In the genomic region with DNA sequence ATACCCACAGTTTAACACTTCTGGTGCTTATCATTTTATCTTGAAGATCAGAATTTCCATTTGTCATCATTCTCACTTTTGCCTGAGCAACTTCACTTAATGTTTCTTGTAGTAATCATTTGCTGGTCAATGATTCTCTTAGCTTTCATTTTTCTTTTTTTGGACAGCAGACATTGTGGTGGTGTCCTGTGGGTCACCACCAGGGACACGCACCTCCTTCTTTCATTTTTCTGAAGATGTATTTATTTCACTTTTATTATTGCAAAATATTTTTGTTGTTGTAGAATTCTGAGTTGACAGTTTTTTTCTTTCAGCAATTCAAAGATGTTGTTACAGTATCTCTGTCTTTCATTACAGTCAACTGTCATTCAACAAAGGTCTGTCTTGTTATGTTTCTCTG, we compare ENCODE assay signal across 23 cellular contexts.
DNase-seq lines count a peak whose midpoint lies in the region; ATAC-seq and TF ChIP-seq lines count a peak whose summit lies in the region.
"Had no signal": no experiment of that assay in that cellular context is flagged by ENCODE, and none has a peak within 500 bp of the region (broad histone marks: within the 10 kb centered on the region; RNA-seq: fewer than 3 reads in every experiment).

No MANE protein-coding gene starts in this region.

- peaks cover 4% of the 10 kb centered on the region for H3K9me3 Mint-ChIP-seq in activated CD4-positive, alpha-beta T cell treated with anti-CD3 and anti-CD28 coated beads, Interleukin-2, amount 10 ng/mL, durations not matched to agents 7 days and 5 days
- H3K9me3 Mint-ChIP-seq in endothelial cell (ENCODE audit: unreplicated experiment): no peaks in the 10 kb centered on the region
- H3K9me3 Mint-ChIP-seq in type B pancreatic cell: no peaks in the 10 kb centered on the region
- H3K9me3 Mint-ChIP-seq: CD4-positive, alpha-beta T cell; CD8-positive, alpha-beta memory T cell; GM23338 had no signal

- no peak overlapping the region for H3K27ac Mint-ChIP-seq in activated CD4-positive, alpha-beta T cell treated with anti-CD3 and anti-CD28 coated beads, Interleukin-2, amount 10 ng/mL, durations not matched to agents 7 days and 5 days
- no peak overlapping the region for H3K27ac Mint-ChIP-seq in endothelial cell (ENCODE audit: unreplicated experiment)
- no peak overlapping the region for H3K27ac Mint-ChIP-seq in type B pancreatic cell
- H3K27ac Mint-ChIP-seq: CD4-positive, alpha-beta T cell; GM23338 had no signal

- H3K9me3 ChIP-seq in mammary epithelial cell (replicated peaks; ENCODE audit: insufficient read depth, low read length): no peaks in the 10 kb centered on the region
- H3K9me3 ChIP-seq: A549, BE2C had no signal

- DNase-seq in activated CD4-positive, alpha-beta T cell treated with anti-CD3 and anti-CD28 coated beads, Interleukin-2, amount 10 ng/mL, durations not matched to agents 7 days and 5 days: peak; percentile 3
- no peak for DNase-seq in activated CD4-positive, alpha-beta T cell treated with anti-CD3 and anti-CD28 coated beads, Interleukin-2, amount 50 U/mL, for 1 hour
- DNase-seq in cardiac fibroblast (ENCODE audit: low read depth in 2 of 2) (no peak), endothelial cell (ENCODE audit: low spot score) (no peak), type B pancreatic cell (ENCODE audit: extremely low spot score, unreplicated experiment) (no peak), NCI-H524 treated with DMSO at 0.1 percent for 48 hours (lab: John Stamatoyannopoulos, UW) (no peak), mammary epithelial cell (no peak)
- DNase-seq: 8988T; ACHN; AML-193; BE2C; CD4-positive, alpha-beta T cell; CD8-positive, alpha-beta memory T cell; DMS 273 treated with DMSO at 0.1 percent for 48 hours; DMS53; DMS79 treated with DMSO at 0.1 percent for 48 hours; GF-D8; HCEC 1CT had no signal

- H3K4me2 ChIP-seq in mammary epithelial cell (ENCODE audit: insufficient read depth, low read depth, low read length): no peak overlapping the region
- H3K4me2 ChIP-seq: A549; BLaER1 treated with 17β-estradiol and CSF1 and Interleukin-3, amounts not matched to agents 10 nM and 100 nM; GM23338 had no signal

- no peak overlapping the region for H2AFZ ChIP-seq in mammary epithelial cell (ENCODE audit: low read depth, low read length)
- H2AFZ ChIP-seq: GM23338 had no signal

- CTCF ChIA-PET in activated CD4-positive, alpha-beta T cell treated with anti-CD3 and anti-CD28 coated beads, Interleukin-2, amount 10 ng/mL, durations not matched to agents 7 days and 5 days (lab: Charles Lee): interaction anchor here (0.6 kb wide), 1 partner anchor 220 kb away, joined by 3 read pairs; no protein-coding TSS in a partner anchor
- CTCF ChIA-PET in mammary epithelial cell (lab: Charles Lee; ENCODE audit: low non-redundant PET): no interaction called here

- no peak overlapping the region for H3K4me3 ChIP-seq in cardiac fibroblast (replicated peaks in 1 of 2; ENCODE audit: low read depth in 2 of 2, low read length in 2 of 2)
- H3K4me3 ChIP-seq in mammary epithelial cell (replicated peaks in 1 of 3; ENCODE audit: insufficient read depth in 1 of 3, low read depth in 2 of 3, low read length in 3 of 3): no peak overlapping the region
- H3K4me3 ChIP-seq: A549; BLaER1 treated with 17β-estradiol and CSF1 and Interleukin-3, amounts not matched to agents 10 nM and 100 nM; GM23338 had no signal

- WGBS in mammary epithelial cell (ENCODE audit: low coverage, missing lambda C conversion rate): 96% methylated on average over 1 of the region's 1 CpG

- H3K27ac ChIP-seq in mammary epithelial cell (ENCODE audit: insufficient read depth, low read depth, low read length): no peak overlapping the region
- H3K27ac ChIP-seq: A549; BLaER1 treated with 17β-estradiol and CSF1 and Interleukin-3, amounts not matched to agents 10 nM and 100 nM had no signal

- TF ChIP-seq CTCF in cardiac fibroblast (IDR thresholded peaks at IDR 0.05; ENCODE audit: low read depth, low read length) (peak; percentile 2), endothelial cell (IDR thresholded peaks at IDR 0.05; ENCODE audit: unreplicated experiment) (peak; percentile 23), type B pancreatic cell (conservative IDR thresholded peaks at IDR 0.05) (peak; percentile 56), mammary epithelial cell (conservative IDR thresholded peaks at IDR 0.05 in 1 of 2, IDR thresholded peaks at IDR 0.05 in 1 of 2; ENCODE audit: extremely low read depth in 1 of 2, insufficient read depth in 1 of 2, low read depth in 1 of 2, low read length in 2 of 2) (no peak)

- intact Hi-C loops in mammary epithelial cell (cut with micrococcal nuclease): no loop called here

- no TSS peak for BruUV-seq in mammary epithelial cell (replicated peaks; lab: Mats Ljungman, UMichigan)

- dilution Hi-C loops in mammary epithelial cell (cut with HindIII; ENCODE audit: low sequenced_read_pairs): no loop called here

- peaks cover 2% of the 10 kb centered on the region for H3K4me1 ChIP-seq in mammary epithelial cell (ENCODE audit: insufficient read depth, low read length)
- H3K4me1 ChIP-seq: A549, BE2C had no signal

- POLR2A ChIA-PET in activated CD4-positive, alpha-beta T cell treated with anti-CD3 and anti-CD28 coated beads, Interleukin-2, amount 10 ng/mL, durations not matched to agents 7 days and 5 days (lab: Charles Lee): no interaction called here

- H3K9ac ChIP-seq in mammary epithelial cell (ENCODE audit: insufficient read depth, low read length): no peak overlapping the region
- H3K9ac ChIP-seq: BLaER1 treated with 17β-estradiol and CSF1 and Interleukin-3, amounts not matched to agents 10 nM and 100 nM had no signal

- in situ Hi-C loops in mammary epithelial cell (cut with MboI; ENCODE audit: low sequenced_read_pairs in 2 of 2): no loop called here

- no peak for ATAC-seq in GM21576 (IDR thresholded peaks at IDR 0.05; ENCODE audit: unreplicated experiment)
- ATAC-seq: A549, GM23338 had no signal

- H4K20me1 ChIP-seq in mammary epithelial cell (ENCODE audit: insufficient read depth, low read length): no peaks in the 10 kb centered on the region
- H4K20me1 ChIP-seq: BLaER1 treated with 17β-estradiol and CSF1 and Interleukin-3, amounts not matched to agents 10 nM and 100 nM had no signal

- H3K36me3 ChIP-seq in mammary epithelial cell (ENCODE audit: insufficient read depth, low read length): no peaks in the 10 kb centered on the region
- H3K36me3 ChIP-seq: BE2C; BLaER1 treated with 17β-estradiol and CSF1 and Interleukin-3, amounts not matched to agents 10 nM and 100 nM had no signal

- no peaks in the 10 kb centered on the region for H3K79me2 ChIP-seq in mammary epithelial cell (ENCODE audit: insufficient read depth, low read length)

- H3K4me3 Mint-ChIP-seq in activated CD4-positive, alpha-beta T cell treated with anti-CD3 and anti-CD28 coated beads, Interleukin-2, amount 10 ng/mL, durations not matched to agents 7 days and 5 days: no peak overlapping the region
- no peak overlapping the region for H3K4me3 Mint-ChIP-seq in endothelial cell (ENCODE audit: unreplicated experiment)
- H3K4me3 Mint-ChIP-seq in type B pancreatic cell: no peak overlapping the region
- H3K4me3 Mint-ChIP-seq: CD14-positive monocyte; CD4-positive, alpha-beta T cell; GM23338 had no signal

- peaks cover 33% of the 10 kb centered on the region for H3K4me1 Mint-ChIP-seq in activated CD4-positive, alpha-beta T cell treated with anti-CD3 and anti-CD28 coated beads, Interleukin-2, amount 10 ng/mL, durations not matched to agents 7 days and 5 days
- peaks cover 19% of the 10 kb centered on the region for H3K4me1 Mint-ChIP-seq in endothelial cell (ENCODE audit: unreplicated experiment)
- peaks cover 6% of the 10 kb centered on the region for H3K4me1 Mint-ChIP-seq in type B pancreatic cell (ENCODE audit: unreplicated experiment)
- H3K4me1 Mint-ChIP-seq: CD14-positive monocyte had no signal

- H3K36me3 Mint-ChIP-seq in activated CD4-positive, alpha-beta T cell treated with anti-CD3 and anti-CD28 coated beads, Interleukin-2, amount 10 ng/mL, durations not matched to agents 7 days and 5 days (ENCODE audit: low read depth): peaks cover 5% of the 10 kb centered on the region
- no peaks in the 10 kb centered on the region for H3K36me3 Mint-ChIP-seq in endothelial cell (ENCODE audit: low read depth, unreplicated experiment)
- H3K36me3 Mint-ChIP-seq in type B pancreatic cell: no peaks in the 10 kb centered on the region
- H3K36me3 Mint-ChIP-seq: CD14-positive monocyte had no signal

- no peaks in the 10 kb centered on the region for H3K27me3 ChIP-seq in mammary epithelial cell (ENCODE audit: insufficient read depth, low read length)
- H3K27me3 ChIP-seq: BE2C; BLaER1 treated with 17β-estradiol and CSF1 and Interleukin-3, amounts not matched to agents 10 nM and 100 nM had no signal

- H3K27me3 Mint-ChIP-seq in activated CD4-positive, alpha-beta T cell treated with anti-CD3 and anti-CD28 coated beads, Interleukin-2, amount 10 ng/mL, durations not matched to agents 7 days and 5 days: peaks cover 27% of the 10 kb centered on the region
- peaks cover 3% of the 10 kb centered on the region for H3K27me3 Mint-ChIP-seq in endothelial cell (ENCODE audit: unreplicated experiment)
- peaks cover 13% of the 10 kb centered on the region for H3K27me3 Mint-ChIP-seq in type B pancreatic cell

Comparison
In these comparisons a context has a peak if more than half of its experiments do, and no peak if none do; other contexts are left out.
1. CTCF ChIP-seq: peak in cardiac fibroblast (single experiment), endothelial cell (single experiment) and type B pancreatic cell (single experiment); none in mammary epithelial cell (0 of 2).